9 cellular contexts compared by ENCODE assay signal in genomic region chr13:21033866-21034601, GRCh38. TPM values are rescaled to one million over a fixed set of nuclear protein-coding genes. Genes with fewer than 3 reads are reported as not detected.
DNase-seq lines count a peak whose midpoint lies in the region; ATAC-seq, FAIRE-seq and TF ChIP-seq lines count a peak whose summit lies in the region.
"Had no signal": no experiment of that assay in that cellular context is flagged by ENCODE, and none has a peak within 500 bp of the region (broad histone marks: within the 10 kb centered on the region; RNA-seq: fewer than 3 reads in every experiment).

No MANE protein-coding gene starts in this region.

- no peak overlapping the region for H2BK12ac ChIP-seq in trophoblast cell (ENCODE audit: low read length)

- H4K8ac ChIP-seq in trophoblast cell (ENCODE audit: low read depth, low read length): no peak overlapping the region

- WGBS in trophoblast cell (ENCODE audit: extremely low coverage, insufficient coverage, insufficient read length): no CpG with 5 or more reads among the region's 12 CpGs

- peaks cover 25% of the 10 kb centered on the region for H3K79me2 ChIP-seq in trophoblast cell (ENCODE audit: control insufficient read depth, insufficient read depth, low read length, poor library complexity)

- in situ Hi-C loops in SK-MEL-5 (cut with HindIII; ENCODE audit: low pct_unique_long_range_greater_than_20kb, low sequenced_read_pairs): no loop called here

- TF ChIP-seq CTCF in CD14-positive monocyte (IDR thresholded peaks at IDR 0.05) (no peak), D721Med (IDR thresholded peaks at IDR 0.05; ENCODE audit: insufficient read depth, missing control alignments) (no peak)

- H2AK5ac ChIP-seq in trophoblast cell (ENCODE audit: low read length): no peak overlapping the region

- H3K4me1 ChIP-seq in trophoblast cell (ENCODE audit: control insufficient read depth in 1 of 2, insufficient read depth in 2 of 2, low read length in 2 of 2): peaks cover 8 to 10% of the 10 kb centered on the region in 2 experiments
- H3K4me1 ChIP-seq: Caco-2 had no signal

- no peak overlapping the region for H2BK5ac ChIP-seq in trophoblast cell (ENCODE audit: low read depth, low read length, poor library complexity)

- H3K27me3 ChIP-seq in trophoblast cell (ENCODE audit: insufficient read depth, low read length): no peaks in the 10 kb centered on the region

- no peak overlapping the region for H2BK120ac ChIP-seq in trophoblast cell (ENCODE audit: insufficient read depth, low read length, poor library complexity)

- no peak overlapping the region for H3K4me3 ChIP-seq in trophoblast cell (ENCODE audit: low read depth, low read length)

- no peak overlapping the region for H3K9ac ChIP-seq in trophoblast cell (ENCODE audit: low read length)

- DNase-seq in CD14-positive monocyte (ENCODE audit: low spot score) (no peak), SK-MEL-5 (ENCODE audit: low read depth, low spot score) (peak; percentile 72), foreskin melanocyte (peak; percentile 75), trophoblast cell (peak; percentile 40 to 67), NCI-H146 treated with DMSO at 0.1 percent for 48 hours (lab: John Stamatoyannopoulos, UW; ENCODE audit: unreplicated experiment) (no peak), hepatic stellate cell (ENCODE audit: low spot score) (no peak), D721Med (ENCODE audit: insufficient read length, low spot score) (no peak)
- no peak for DNase-seq in effector memory CD8-positive, alpha-beta T cell
- DNase-seq: Caco-2 had no signal

- H3K9me3 Mint-ChIP-seq in CD14-positive monocyte: peaks cover 0 to 3% (median 0%) of the 10 kb centered on the region in 7 donors
- no peaks in the 10 kb centered on the region for H3K9me3 Mint-ChIP-seq in effector memory CD8-positive, alpha-beta T cell

- H3K4me1 Mint-ChIP-seq in CD14-positive monocyte: peaks cover 63% of the 10 kb centered on the region
- peaks cover 6 to 13% of the 10 kb centered on the region in 2 donors for H3K4me1 Mint-ChIP-seq in effector memory CD8-positive, alpha-beta T cell (ENCODE audit: low read depth in 2 of 2)

- H3K79me1 ChIP-seq in trophoblast cell (ENCODE audit: low read length): no peaks in the 10 kb centered on the region

- H3K4me2 ChIP-seq in trophoblast cell (ENCODE audit: low read length): no peak overlapping the region

- H3K27me3 Mint-ChIP-seq in CD14-positive monocyte (ENCODE audit: low read depth in 3 of 3): peaks cover 0 to 5% (median 3%) of the 10 kb centered on the region in 3 donors
- no peaks in the 10 kb centered on the region for H3K27me3 Mint-ChIP-seq in effector memory CD8-positive, alpha-beta T cell

- intact Hi-C loops in CD14-positive monocyte (cut with micrococcal nuclease): no loop called here

- no peak overlapping the region for H4K12ac ChIP-seq in trophoblast cell (ENCODE audit: low read depth, low read length)

- peaks cover 2% of the 10 kb centered on the region for H3K9me3 ChIP-seq in trophoblast cell (ENCODE audit: insufficient read depth, low read depth, low read length)
- H3K9me3 ChIP-seq: Caco-2 had no signal

- H3K18ac ChIP-seq in trophoblast cell (ENCODE audit: low read length): no peak overlapping the region

- H4K91ac ChIP-seq in trophoblast cell (ENCODE audit: low read depth, low read length): no peak overlapping the region

- no peak overlapping the region for H3K27ac ChIP-seq in trophoblast cell (ENCODE audit: low read depth, low read length)

- H3K14ac ChIP-seq in trophoblast cell (ENCODE audit: low read length): no peak overlapping the region

- H2AFZ ChIP-seq in trophoblast cell (ENCODE audit: insufficient read depth, low read length, poor library complexity): peak overlapping the region; percentile 4

- peaks cover 14% of the 10 kb centered on the region in 2 experiments for H3K36me3 ChIP-seq in trophoblast cell (ENCODE audit: control insufficient read depth in 1 of 2, insufficient read depth in 2 of 2, low read length in 2 of 2)

- peak overlapping the region in 6 of 7 donors; percentile 15 to 79 (median 53) for H3K27ac Mint-ChIP-seq in CD14-positive monocyte
- H3K27ac Mint-ChIP-seq in effector memory CD8-positive, alpha-beta T cell: peak overlapping the region in 1 of 2 donors; percentile 30

- peak overlapping the region; percentile 73 for H3K4ac ChIP-seq in trophoblast cell (ENCODE audit: low read depth, low read length)

- H3K4me3 Mint-ChIP-seq in CD14-positive monocyte: no peak overlapping the region
- no peak overlapping the region for H3K4me3 Mint-ChIP-seq in effector memory CD8-positive, alpha-beta T cell

- H3K36me3 Mint-ChIP-seq in CD14-positive monocyte: peaks cover 4 to 29% of the 10 kb centered on the region in 2 donors
- peaks cover 9% of the 10 kb centered on the region for H3K36me3 Mint-ChIP-seq in effector memory CD8-positive, alpha-beta T cell (ENCODE audit: insufficient read depth)

- H3K23ac ChIP-seq in trophoblast cell (ENCODE audit: low read length): no peak overlapping the region

- no peak for ATAC-seq in effector memory CD8-positive, alpha-beta T cell (replicated peaks)

- no peak for FAIRE-seq in D721Med (lab: Jason Lieb, UNC)

RNA-seq across cellular contexts. Expression of gene LATS2, which starts 27.4 kb away (rescaled TPM):
- 1 to 10 TPM in 1 of 2 donors, under 1 TPM in 1; 0.96 to 1.0 TPM for polyA plus RNA-seq in CD14-positive monocyte
- 12.9 and 13.0 TPM in 2 replicates for total RNA-seq in SK-MEL-5 (2014; rRNA removed; shearing (Covaris generic))
- polyA plus RNA-seq in SK-MEL-5 (2015; cell fraction: cytosol; rRNA removed): 29.4 and 43.9 TPM in 2 replicates
- 18.2 and 23.6 TPM in 2 replicates for polyA plus RNA-seq in SK-MEL-5 (2015; cell fraction: nucleus; rRNA removed)
- 33.1 and 34.6 TPM in 2 replicates for polyA plus RNA-seq in trophoblast cell (2013)

Comparison
In these comparisons a context has a peak if more than half of its experiments do, and no peak if none do; other contexts are left out.
1. DNase-seq: peak in SK-MEL-5 (single experiment), foreskin melanocyte (single experiment) and trophoblast cell (2 of 2); none in CD14-positive monocyte (single experiment), NCI-H146 treated with DMSO at 0.1 percent for 48 hours (single experiment), hepatic stellate cell (single experiment), effector memory CD8-positive, alpha-beta T cell (0 of 3) and D721Med (single experiment).